ENCODE assay signal across 10 cellular contexts in genomic region chr11:114171257-114172054, GRCh38.
DNase-seq lines count a peak whose midpoint lies in the region; ATAC-seq and TF ChIP-seq lines count a peak whose summit lies in the region.
"Had no signal": no experiment of that assay in that cellular context is flagged by ENCODE, and none has a peak within 500 bp of the region (broad histone marks: within the 10 kb centered on the region; RNA-seq: fewer than 3 reads in every experiment).

No MANE protein-coding gene starts in this region.

- no peaks in the 10 kb centered on the region for H3K9me3 ChIP-seq in Loucy (ENCODE audit: insufficient read depth, low read depth, low read length)
- no peaks in the 10 kb centered on the region for H3K9me3 ChIP-seq in liver (ENCODE audit: control insufficient read depth in 4 of 4, low read length in 3 of 4)
- H3K9me3 ChIP-seq: SJSA1 had no signal

- no peaks in the 10 kb centered on the region for H3K9me3 Mint-ChIP-seq in stimulated activated effector memory CD8-positive, alpha-beta T cell treated with anti-CD3 and anti-CD28 coated beads, Interleukin-12 subunit alpha, Interleukin-12 subunit beta, amount 100 ng/mL, for 72 hours

- H2AFZ ChIP-seq in Loucy (ENCODE audit: low read length): no peak overlapping the region

- peaks cover 93% of the 10 kb centered on the region for H3K4me1 Mint-ChIP-seq in stimulated activated effector memory CD8-positive, alpha-beta T cell treated with anti-CD3 and anti-CD28 coated beads, Interleukin-12 subunit alpha, Interleukin-12 subunit beta, amount 100 ng/mL, for 72 hours

- H3K79me2 ChIP-seq in Loucy (ENCODE audit: insufficient read depth, low read length): no peaks in the 10 kb centered on the region

- peak overlapping the region; percentile 40 for H3K27ac Mint-ChIP-seq in stimulated activated effector memory CD8-positive, alpha-beta T cell treated with anti-CD3 and anti-CD28 coated beads, Interleukin-12 subunit alpha, Interleukin-12 subunit beta, amount 100 ng/mL, for 72 hours

- peak overlapping the region; percentile 75 for H3K4me2 ChIP-seq in Loucy (ENCODE audit: low read depth, low read length, poor library complexity, severe bottlenecking)

- WGBS in liver: 27% methylated on average over 15 of the region's 15 CpGs

- no peaks in the 10 kb centered on the region for H4K20me1 ChIP-seq in Loucy (ENCODE audit: insufficient read depth, low read length, poor library complexity, severe bottlenecking)

- H3K4me3 Mint-ChIP-seq in stimulated activated effector memory CD8-positive, alpha-beta T cell treated with anti-CD3 and anti-CD28 coated beads, Interleukin-12 subunit alpha, Interleukin-12 subunit beta, amount 100 ng/mL, for 72 hours: no peak overlapping the region

- peaks cover 50% of the 10 kb centered on the region for H3K36me3 Mint-ChIP-seq in stimulated activated effector memory CD8-positive, alpha-beta T cell treated with anti-CD3 and anti-CD28 coated beads, Interleukin-12 subunit alpha, Interleukin-12 subunit beta, amount 100 ng/mL, for 72 hours

- ATAC-seq in stimulated activated effector memory CD8-positive, alpha-beta T cell treated with anti-CD3 and anti-CD28 coated beads, Interleukin-12 subunit alpha, Interleukin-12 subunit beta, amount 100 ng/mL, for 72 hours: no peak
- no peak for ATAC-seq in HG03045 (IDR thresholded peaks at IDR 0.05; ENCODE audit: unreplicated experiment)
- no peak for ATAC-seq in GM19328 (IDR thresholded peaks at IDR 0.05; ENCODE audit: unreplicated experiment)
- ATAC-seq in HG02970 (IDR thresholded peaks at IDR 0.05; ENCODE audit: low FRiP score, unreplicated experiment): no peak

- H3K9ac ChIP-seq in Loucy (ENCODE audit: low read depth, low read length, poor library complexity, severe bottlenecking) (peak overlapping the region; percentile 61), liver (ENCODE audit: low read depth in 1 of 2, low read length in 2 of 2) (peak overlapping the region in 1 of 2 donors; percentile 80)

- peaks cover 82% of the 10 kb centered on the region for H3K4me1 ChIP-seq in Loucy (ENCODE audit: insufficient read depth, low read length, poor library complexity, severe bottlenecking)
- peaks cover 34 to 92% (median 79%) of the 10 kb centered on the region in 4 donors for H3K4me1 ChIP-seq in liver (ENCODE audit: control insufficient read depth in 4 of 4, insufficient read depth in 4 of 4, low read length in 3 of 4)
- H3K4me1 ChIP-seq: SJSA1 had no signal

- H3K4me3 ChIP-seq in Loucy (ENCODE audit: low read length, poor library complexity, severe bottlenecking) (peak overlapping the region; percentile 56), cardiac fibroblast (replicated peaks in 1 of 2; ENCODE audit: low read depth in 2 of 2, low read length in 2 of 2) (no peak overlapping the region), liver (ENCODE audit: low read depth in 1 of 3, low read length in 3 of 3) (no peak overlapping the region)
- H3K4me3 ChIP-seq: SJSA1 had no signal

- H3F3A ChIP-seq in Loucy (ENCODE audit: low read depth): peaks cover 14% of the 10 kb centered on the region

- H3K27me3 ChIP-seq in Loucy (ENCODE audit: insufficient read depth, low read length, poor library complexity, severe bottlenecking): peaks cover 11% of the 10 kb centered on the region
- H3K27me3 ChIP-seq in liver (ENCODE audit: control insufficient read depth in 4 of 4, insufficient read depth in 4 of 4, low read length in 3 of 4): no peaks in the 10 kb centered on the region
- H3K27me3 ChIP-seq: SJSA1 had no signal

- peak; percentile 48 to 76 for DNase-seq in cardiac fibroblast (ENCODE audit: low read depth in 2 of 2)
- no peak for DNase-seq in stimulated activated effector memory CD8-positive, alpha-beta T cell treated with anti-CD3 and anti-CD28 coated beads, Interleukin-12 subunit alpha, Interleukin-12 subunit beta, amount 100 ng/mL, for 72 hours (ENCODE audit: low spot score in 2 of 2)
- DNase-seq in NCI-H2171 treated with DMSO at 0.1 percent for 48 hours (lab: John Stamatoyannopoulos, UW): no peak
- DNase-seq: MV-4-11 had no signal

- peak overlapping the region; percentile 84 to 89 for H3K27ac ChIP-seq in liver (ENCODE audit: low read depth in 1 of 2, low read length in 2 of 2)
- H3K27ac ChIP-seq: SJSA1 had no signal

- no peak for TF ChIP-seq CTCF in Loucy (conservative IDR thresholded peaks at IDR 0.05; ENCODE audit: low read length)
- TF ChIP-seq CTCF in cardiac fibroblast (IDR thresholded peaks at IDR 0.05; ENCODE audit: low read depth, low read length): no peak
- TF ChIP-seq CTCF in liver (IDR thresholded peaks at IDR 0.05; ENCODE audit: low read depth, low read length, missing input control): no peak

- TF ChIP-seq RAD21 in liver (IDR thresholded peaks at IDR 0.05): peak; percentile 62 to 66

- H3K36me3 ChIP-seq in Loucy (ENCODE audit: insufficient read depth, low read length) (no peaks in the 10 kb centered on the region), liver (ENCODE audit: control insufficient read depth in 4 of 4, insufficient read depth in 3 of 4, low read depth in 1 of 4, low read length in 3 of 4) (no peaks in the 10 kb centered on the region)
- H3K36me3 ChIP-seq: SJSA1 had no signal

- no peaks in the 10 kb centered on the region for H3K9me2 ChIP-seq in Loucy (replicated peaks; ENCODE audit: low read depth, low read length)

TF ChIP-seq in liver, 16 proteins besides CTCF, POLR2A, EP300 and RAD21:
- no peak for TF ChIP-seq TAF1 (conservative IDR thresholded peaks at IDR 0.05)
- TF ChIP-seq HNF4G (IDR thresholded peaks at IDR 0.05): peak; percentile 84
- peak; percentile 75 to 91 for TF ChIP-seq JUND (IDR thresholded peaks at IDR 0.05)
- peak; percentile 99 for TF ChIP-seq NR2F2 (IDR thresholded peaks at IDR 0.05)
- peak; percentile 95 to 98 for TF ChIP-seq RXRA (IDR thresholded peaks at IDR 0.05)
- peak; percentile 77 for TF ChIP-seq ZBTB33 (IDR thresholded peaks at IDR 0.05)
- TF ChIP-seq REST (IDR thresholded peaks at IDR 0.05): no peak
- TF ChIP-seq FOXA2 (IDR thresholded peaks at IDR 0.05): no peak
- TF ChIP-seq YY1 (IDR thresholded peaks at IDR 0.05): peak; percentile 81
- no peak for TF ChIP-seq GABPA (IDR thresholded peaks at IDR 0.05 in 1 of 2, conservative IDR thresholded peaks at IDR 0.05 in 1 of 2)
- peak; percentile 48 to 58 for TF ChIP-seq EGR1 (IDR thresholded peaks at IDR 0.05; ENCODE audit: low read depth in 2 of 2)
- TF ChIP-seq ATF3 (IDR thresholded peaks at IDR 0.05): peak; percentile 86
- peak; percentile 99 for TF ChIP-seq SP1 (IDR thresholded peaks at IDR 0.05)
- peak; percentile 91 to 92 for TF ChIP-seq HNF4A (conservative IDR thresholded peaks at IDR 0.05)
- peak; percentile 61 for TF ChIP-seq MAX (IDR thresholded peaks at IDR 0.05)
- no peak for TF ChIP-seq FOXA1 (IDR thresholded peaks at IDR 0.05)

Comparison
In these comparisons a context has a peak if more than half of its experiments do, and no peak if none do; other contexts are left out.
1. DNase-seq: peak in cardiac fibroblast (2 of 2); none in stimulated activated effector memory CD8-positive, alpha-beta T cell treated with anti-CD3 and anti-CD28 coated beads, Interleukin-12 subunit alpha, Interleukin-12 subunit beta, amount 100 ng/mL, for 72 hours (0 of 2) and NCI-H2171 treated with DMSO at 0.1 percent for 48 hours (single experiment).